14 cellular contexts compared by ENCODE assay signal in genomic region chr1:156101880-156102279, GRCh38. TPM values are rescaled to one million over a fixed set of nuclear protein-coding genes. Genes with fewer than 3 reads are reported as not detected.
DNase-seq lines count a peak whose midpoint lies in the region; ATAC-seq and TF ChIP-seq lines count a peak whose summit lies in the region.
"Had no signal": no experiment of that assay in that cellular context is flagged by ENCODE, and none has a peak within 500 bp of the region (broad histone marks: within the 10 kb centered on the region; RNA-seq: fewer than 3 reads in every experiment).

No MANE protein-coding gene starts in this region.

- peaks cover 64% of the 10 kb centered on the region for H3K4me1 ChIP-seq in BLaER1
- peaks cover 38 to 48% of the 10 kb centered on the region in 2 donors for H3K4me1 ChIP-seq in esophagus (ENCODE audit: control insufficient read depth in 2 of 2, insufficient read depth in 2 of 2, low read length in 1 of 2)

- H3K4me2 ChIP-seq in BLaER1: peak overlapping the region; percentile 90; the same call in 1 of the 2 replicates

- H3K4me3 ChIP-seq in BLaER1 (no peak overlapping the region), esophagus (ENCODE audit: low read depth in 1 of 2, low read length in 2 of 2) (no peak overlapping the region)
- H3K4me3 ChIP-seq: cardiac muscle cell, MG63 had no signal

- no peaks in the 10 kb centered on the region for H3K9me3 ChIP-seq in BLaER1
- no peaks in the 10 kb centered on the region for H3K9me3 ChIP-seq in esophagus (ENCODE audit: control insufficient read depth in 2 of 2, insufficient read depth in 1 of 2, low read depth in 1 of 2, low read length in 1 of 2)
- H3K9me3 ChIP-seq: MG63 had no signal

- H3K9me3 Mint-ChIP-seq in IgD-negative memory B cell: no peaks in the 10 kb centered on the region
- no peaks in the 10 kb centered on the region for H3K9me3 Mint-ChIP-seq in progenitor cell of endocrine pancreas (ENCODE audit: low read depth)
- H3K9me3 Mint-ChIP-seq: natural killer cell treated with Interleukin-12 subunit alpha and Interleukin-12 subunit beta and Interleukin-15 and Interleukin-18, amount 100 ng/mL, for 72 hours had no signal

- H3K27me3 Mint-ChIP-seq in IgD-negative memory B cell (no peaks in the 10 kb centered on the region), progenitor cell of endocrine pancreas (no peaks in the 10 kb centered on the region)

- H3K4me1 Mint-ChIP-seq in IgD-negative memory B cell (peaks cover 26 to 48% (median 36%) of the 10 kb centered on the region in 3 donors), progenitor cell of endocrine pancreas (ENCODE audit: low read depth) (peaks cover 43% of the 10 kb centered on the region)

- H3K4me3 Mint-ChIP-seq in IgD-negative memory B cell (peak overlapping the region in 1 of 4 donors; percentile 27), progenitor cell of endocrine pancreas (ENCODE audit: low read depth) (no peak overlapping the region)
- H3K4me3 Mint-ChIP-seq: natural killer cell treated with Interleukin-12 subunit alpha and Interleukin-12 subunit beta and Interleukin-15 and Interleukin-18, amount 100 ng/mL, for 72 hours had no signal

- no peak overlapping the region for H3K27ac ChIP-seq in BLaER1
- peak overlapping the region; percentile 90 to 99 for H3K27ac ChIP-seq in esophagus (ENCODE audit: low read depth in 2 of 2, low read length in 1 of 2)
- H3K27ac ChIP-seq: C4-2B, cardiac muscle cell had no signal

- no peak for TF ChIP-seq CTCF in progenitor cell of endocrine pancreas (IDR thresholded peaks at IDR 0.05; ENCODE audit: unreplicated experiment)

- ATAC-seq in HG02678 (IDR thresholded peaks at IDR 0.05; ENCODE audit: unreplicated experiment) (no peak), HG03520 (IDR thresholded peaks at IDR 0.05; ENCODE audit: unreplicated experiment) (no peak)
- ATAC-seq: natural killer cell treated with Interleukin-12 subunit alpha and Interleukin-12 subunit beta and Interleukin-15 and Interleukin-18, amount 100 ng/mL, for 72 hours had no signal

- 42 to 43% methylated on average over 6 of the region's 6 CpGs for WGBS in esophagus, 2 donors

- H3K27ac Mint-ChIP-seq in IgD-negative memory B cell (peak overlapping the region in 2 of 3 donors; percentile 95 to 100), progenitor cell of endocrine pancreas (peak overlapping the region; percentile 83)
- H3K27ac Mint-ChIP-seq: natural killer cell treated with Interleukin-12 subunit alpha and Interleukin-12 subunit beta and Interleukin-15 and Interleukin-18, amount 100 ng/mL, for 72 hours had no signal

- no peaks in the 10 kb centered on the region for H3K36me3 Mint-ChIP-seq in IgD-negative memory B cell
- peaks cover 6% of the 10 kb centered on the region for H3K36me3 Mint-ChIP-seq in progenitor cell of endocrine pancreas (ENCODE audit: insufficient read depth)
- H3K36me3 Mint-ChIP-seq: natural killer cell treated with Interleukin-12 subunit alpha and Interleukin-12 subunit beta and Interleukin-15 and Interleukin-18, amount 100 ng/mL, for 72 hours had no signal

- H4K20me1 ChIP-seq in BLaER1: peaks cover 39% of the 10 kb centered on the region

- no peak for DNase-seq in progenitor cell of endocrine pancreas (ENCODE audit: low spot score, unreplicated experiment)
- no peak for DNase-seq in activated CD8-positive, alpha-beta memory T cell treated with anti-CD3 and anti-CD28 coated beads for 24 hours
- DNase-seq in activated effector memory CD4-positive, alpha-beta T cell treated with anti-CD3 and anti-CD28 coated beads, Interleukin-2, amount 50 U/mL, for 16 hours: no peak
- DNase-seq: activated CD4-positive, alpha-beta T cell treated with anti-CD3 and anti-CD28 coated beads for 48 hours; MG63; T-helper 1 cell had no signal

- H3K36me3 ChIP-seq in BLaER1: no peaks in the 10 kb centered on the region
- H3K36me3 ChIP-seq in esophagus (ENCODE audit: control insufficient read depth in 2 of 2, insufficient read depth in 2 of 2, low read length in 1 of 2): no peaks in the 10 kb centered on the region
- H3K36me3 ChIP-seq: cardiac muscle cell, MG63 had no signal

- H3K9ac ChIP-seq in BLaER1: no peak overlapping the region

- H3K27me3 ChIP-seq in BLaER1 (peaks cover 10% of the 10 kb centered on the region; the same call in 1 of the 2 replicates), esophagus (ENCODE audit: control insufficient read depth in 1 of 2, insufficient read depth in 2 of 2, low read length in 2 of 2) (no peaks in the 10 kb centered on the region)
- H3K27me3 ChIP-seq: cardiac muscle cell, MG63 had no signal

RNA-seq across cellular contexts. Expression of gene LMNA, which starts 12.6 kb away (rescaled TPM):
- polyA plus RNA-seq in IgD-negative memory B cell (5.7 TPM), esophagus (100 to 1,000 TPM; 183 to 230 TPM)
- 83.5 and 92.7 TPM in 2 replicates for total RNA-seq in progenitor cell of endocrine pancreas

RNA-seq across cellular contexts. Expression of gene MEX3A, which starts 19.6 kb away (rescaled TPM):
- polyA plus RNA-seq in IgD-negative memory B cell (0.05 TPM), esophagus (under 1 TPM; 0.36 to 0.59 TPM)
- total RNA-seq in progenitor cell of endocrine pancreas: 112 and 113 TPM in 2 replicates

RNA-seq across cellular contexts. Expression of gene RAB25, which starts 40.9 kb away (rescaled TPM):
- polyA plus RNA-seq in IgD-negative memory B cell (2.9 TPM), esophagus (100 to 1,000 TPM; 470 to 576 TPM)
- total RNA-seq in progenitor cell of endocrine pancreas: 93.8 and 99.1 TPM in 2 replicates
- total RNA-seq: natural killer cell treated with Interleukin-12 subunit alpha and Interleukin-12 subunit beta and Interleukin-15 and Interleukin-18, amount 100 ng/mL, for 72 hours had no signal

RNA-seq across cellular contexts. Expression of gene LAMTOR2, which starts 47.3 kb away (rescaled TPM):
- polyA plus RNA-seq in IgD-negative memory B cell (159 TPM), esophagus (100 to 1,000 TPM in 1 of 2 donors, 10 to 100 TPM in 1; 82.6 to 101 TPM)
- 61.0 and 63.0 TPM in 2 replicates for total RNA-seq in progenitor cell of endocrine pancreas

RNA-seq across cellular contexts. Expression of gene UBQLN4, which starts 48.3 kb away (rescaled TPM):
- polyA plus RNA-seq in IgD-negative memory B cell (7.6 TPM), esophagus (10 to 100 TPM; 18.3 to 21.0 TPM)
- 94.2 and 97.8 TPM in 2 replicates for total RNA-seq in progenitor cell of endocrine pancreas

Comparison
In these comparisons a context has a peak if more than half of its experiments do, and no peak if none do; other contexts are left out.
1. RNA of gene LMNA, which starts 12.6 kb away (polyA plus RNA-seq): 183 to 230 TPM in esophagus; 5.7 TPM in IgD-negative memory B cell (single experiment); every median in the first group is over 10 times any median in the second.
2. RNA of gene RAB25, which starts 40.9 kb away (polyA plus RNA-seq): 470 to 576 TPM in esophagus; 2.9 TPM in IgD-negative memory B cell (single experiment); every median in the first group is over 100 times any median in the second.